Comparison of ENCODE assay signal across 3 cellular contexts in genomic region chr16:55212791-55213190, GRCh38.
"Had no signal": no experiment of that assay in that cellular context is flagged by ENCODE, and none has a peak within 500 bp of the region (broad histone marks: within the 10 kb centered on the region; RNA-seq: fewer than 3 reads in every experiment).

No MANE protein-coding gene starts in this region.

- H3K4me3 ChIP-seq: GM12878 had no signal

- DNase-seq: GDM1, GF-D8 had no signal
